8 cellular contexts compared by ENCODE assay signal in the genomic region with DNA sequence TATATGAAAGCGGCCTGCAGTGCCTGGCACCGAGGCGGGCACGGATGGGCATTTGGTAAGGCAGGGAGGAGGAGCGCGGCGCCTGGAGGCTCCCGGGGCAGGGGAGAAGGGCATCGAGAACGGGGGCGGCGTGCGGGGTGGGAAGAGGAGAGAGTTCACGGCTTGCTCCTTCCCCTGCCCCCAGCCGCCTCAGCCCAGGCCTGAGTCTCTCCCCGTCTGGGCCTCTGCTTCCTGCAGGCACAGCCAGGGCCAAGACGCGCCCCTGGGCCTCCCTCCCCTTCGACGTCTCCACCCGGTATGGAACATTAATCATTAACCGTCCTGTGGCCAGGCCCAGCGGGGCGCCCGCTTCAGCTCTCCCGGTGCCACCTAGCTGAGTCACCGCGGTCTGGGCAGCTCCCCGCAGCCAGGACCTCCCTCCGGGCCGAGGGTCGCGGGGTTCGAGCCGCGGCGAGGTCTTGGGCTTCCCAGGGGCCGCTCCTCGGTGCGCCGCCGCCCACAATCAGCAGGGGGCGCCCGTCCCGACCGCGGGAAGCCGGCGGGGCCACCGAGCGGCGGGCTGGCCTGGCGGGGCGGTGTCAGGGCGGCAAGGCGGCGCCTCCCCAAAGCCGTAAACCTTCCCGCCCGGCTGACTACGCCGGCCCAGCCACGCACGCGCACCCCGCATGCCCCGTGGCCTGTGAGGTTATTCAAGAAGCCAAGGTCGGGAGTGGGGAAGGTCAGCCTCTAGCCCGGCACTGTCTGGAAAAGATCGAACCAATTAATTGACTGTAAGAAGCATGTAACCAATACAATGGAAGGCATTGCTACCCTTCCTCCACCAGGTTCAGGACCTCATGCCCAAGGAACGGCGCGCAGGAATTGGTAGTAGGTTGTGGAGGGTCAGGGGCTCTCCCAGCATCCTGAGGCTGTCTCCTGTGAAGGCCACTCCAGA. TPM values are rescaled to one million over a fixed set of nuclear protein-coding genes. Genes with fewer than 3 reads are reported as not detected.
DNase-seq lines count a peak whose midpoint lies in the region; ATAC-seq and TF ChIP-seq lines count a peak whose summit lies in the region.

No MANE protein-coding gene starts in this region.

- H3K36me3 Mint-ChIP-seq in CD4-positive, alpha-beta memory T cell, result no peaks in the 10 kb centered on the region

- H3K27ac ChIP-seq in CD4-positive, alpha-beta memory T cell (ENCODE audit: low read depth, low read length), result no peak overlapping the region
- H3K27ac ChIP-seq in muscle layer of colon (ENCODE audit: low read depth, low read length), result no peak overlapping the region

- CTCF ChIA-PET in CD4-positive, alpha-beta memory T cell (lab: Charles Lee; ENCODE audit: partially characterized antibody), result interaction anchor here (0.6 to 5.3 kb wide), 20 partner anchors 8 to 255 kb away, joined by 3 to 64 read pairs (median 6); a partner anchor contains a TSS

- H3K4me1 ChIP-seq in CD4-positive, alpha-beta memory T cell (ENCODE audit: insufficient read depth, low read length), result peaks cover 20% of the 10 kb centered on the region
- H3K4me1 ChIP-seq in muscle layer of colon (ENCODE audit: insufficient read depth, low read length), result peaks cover 5% of the 10 kb centered on the region

- no peaks in the 10 kb centered on the region for H3K36me3 ChIP-seq in CD4-positive, alpha-beta memory T cell (ENCODE audit: insufficient read depth, low read length)
- H3K36me3 ChIP-seq in muscle layer of colon (ENCODE audit: insufficient read depth, low read length), result no peaks in the 10 kb centered on the region

- peak; percentile 30 for TF ChIP-seq CTCF in epithelial cell of esophagus (IDR thresholded peaks at IDR 0.05; ENCODE audit: insufficient read depth, low read depth, low read length, missing control alignments)

- POLR2A ChIA-PET in CD4-positive, alpha-beta memory T cell (lab: Charles Lee; ENCODE audit: partially characterized antibody), result interaction anchor here (1.0 to 2.0 kb wide), 2 partner anchors 62 to 192 kb away, joined by 3 to 5 read pairs; no protein-coding TSS in a partner anchor

- no peaks in the 10 kb centered on the region for H3K27me3 ChIP-seq in CD4-positive, alpha-beta memory T cell (ENCODE audit: insufficient read depth, low read length)
- H3K27me3 ChIP-seq in muscle layer of colon (ENCODE audit: control insufficient read depth in 1 of 2, insufficient read depth in 2 of 2, low read length in 2 of 2), result no peaks in the 10 kb centered on the region

- peaks cover 10 to 18% (median 15%) of the 10 kb centered on the region in 4 donors for H3K4me1 Mint-ChIP-seq in CD4-positive, alpha-beta memory T cell

- intact Hi-C loops in CD4-positive, alpha-beta memory T cell (cut with micrococcal nuclease), result loop anchor here (1.0 to 10.0 kb wide), 5 partner anchors 39 to 381 kb away; a partner anchor contains a TSS

- no peaks in the 10 kb centered on the region for H3K9me3 Mint-ChIP-seq in CD4-positive, alpha-beta memory T cell

- ATAC-seq in GM19452 (IDR thresholded peaks at IDR 0.05; ENCODE audit: unreplicated experiment) (peak; percentile 67), HG03565 (IDR thresholded peaks at IDR 0.05; ENCODE audit: unreplicated experiment) (peak; percentile 33)

- H3K27me3 Mint-ChIP-seq in CD4-positive, alpha-beta memory T cell, result peaks cover 0 to under 1% of the 10 kb centered on the region in 2 donors

- no peak overlapping the region for H3K9ac ChIP-seq in muscle layer of colon (ENCODE audit: low read length)

- peak overlapping the region in 1 of 2 donors; percentile 49 for H3K4me3 ChIP-seq in CD4-positive, alpha-beta memory T cell (ENCODE audit: low read length in 2 of 2)
- H3K4me3 ChIP-seq in epithelial cell of esophagus (ENCODE audit: low read length), result peak overlapping the region; percentile 24
- peak overlapping the region; percentile 41 to 43 for H3K4me3 ChIP-seq in muscle layer of colon (ENCODE audit: low read depth in 1 of 2, low read length in 2 of 2)

- peak; percentile 67 to 85 (median 78) for DNase-seq in CD4-positive, alpha-beta memory T cell
- DNase-seq in NOMO-1 treated with dmso at 0.1 percent for 144 hours (lab: John Stamatoyannopoulos, UW; ENCODE audit: unreplicated experiment) (peak; percentile 90), epithelial cell of esophagus (ENCODE audit: low read depth) (peak; percentile 73)
- peak; percentile 36 for DNase-seq in activated CD8-positive, alpha-beta memory T cell treated with anti-CD3 and anti-CD28 coated beads, Interleukin-2, amount 50 U/mL, for 24 hours (ENCODE audit: extremely low read depth)
- peak; percentile 87 for DNase-seq in stimulated activated CD8-positive, alpha-beta memory T cell treated with anti-CD3 and anti-CD28 coated beads, Interleukin-4, amount 100 ng/mL, for 48 hours

- no peaks in the 10 kb centered on the region for H3K9me3 ChIP-seq in CD4-positive, alpha-beta memory T cell (ENCODE audit: control insufficient read depth in 1 of 2, low read length in 2 of 2)
- H3K9me3 ChIP-seq in muscle layer of colon (ENCODE audit: low read length), result no peaks in the 10 kb centered on the region

- H3K27ac Mint-ChIP-seq in CD4-positive, alpha-beta memory T cell, result peak overlapping the region in 4 of 7 donors; percentile 18 to 84 (median 59)

- H3K4me3 Mint-ChIP-seq in CD4-positive, alpha-beta memory T cell, result peak overlapping the region; percentile 65 to 89 (median 78)

RNA-seq across cellular contexts. Expression of a gene that starts 23.4 kb away (rescaled TPM):
- not detected for total RNA-seq in CD4-positive, alpha-beta memory T cell
- polyA plus RNA-seq in CD4-positive, alpha-beta memory T cell, result not detected

Comparison
In these comparisons a context has a peak if more than half of its experiments do, and no peak if none do; other contexts are left out.
1. DNase-seq: peak in every context shown above with its lines; median percentile 90 in NOMO-1 treated with dmso at 0.1 percent for 144 hours; 87 in stimulated activated CD8-positive, alpha-beta memory T cell treated with anti-CD3 and anti-CD28 coated beads, Interleukin-4, amount 100 ng/mL, for 48 hours; 78 in CD4-positive, alpha-beta memory T cell; 73 in epithelial cell of esophagus; 36 in activated CD8-positive, alpha-beta memory T cell treated with anti-CD3 and anti-CD28 coated beads, Interleukin-2, amount 50 U/mL, for 24 hours.